Comparison of ENCODE assay signal across 1 cellular context in the genomic region with DNA sequence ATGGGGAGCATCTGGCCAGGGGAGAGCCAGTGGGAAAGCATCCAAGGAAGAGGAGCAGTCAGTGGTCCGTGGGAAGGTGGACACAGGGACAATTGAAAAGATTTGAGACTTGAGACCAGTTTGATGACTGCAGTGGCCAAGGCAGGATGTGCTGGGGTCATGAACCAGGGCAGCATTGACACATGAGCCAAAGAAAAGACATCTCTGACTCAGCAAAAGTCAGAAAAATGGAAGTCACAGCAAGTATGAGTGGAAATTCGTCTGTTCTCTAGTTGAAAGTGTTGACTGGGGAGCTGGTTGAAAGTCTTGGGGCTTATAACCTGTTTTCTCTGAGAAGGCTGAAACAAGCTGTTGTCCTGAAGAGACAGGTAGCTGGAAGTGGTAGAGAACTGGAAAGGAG.
TF ChIP-seq lines count a peak whose summit lies in the region.

No MANE protein-coding gene starts in this region.

TF ChIP-seq in SK-N-SH treated with all-trans-retinoic acid at 6 μM for 48 hours, 23 proteins besides CTCF, POLR2A, EP300 and RAD21 (continued from another document):
- TF ChIP-seq, protein P1, sequence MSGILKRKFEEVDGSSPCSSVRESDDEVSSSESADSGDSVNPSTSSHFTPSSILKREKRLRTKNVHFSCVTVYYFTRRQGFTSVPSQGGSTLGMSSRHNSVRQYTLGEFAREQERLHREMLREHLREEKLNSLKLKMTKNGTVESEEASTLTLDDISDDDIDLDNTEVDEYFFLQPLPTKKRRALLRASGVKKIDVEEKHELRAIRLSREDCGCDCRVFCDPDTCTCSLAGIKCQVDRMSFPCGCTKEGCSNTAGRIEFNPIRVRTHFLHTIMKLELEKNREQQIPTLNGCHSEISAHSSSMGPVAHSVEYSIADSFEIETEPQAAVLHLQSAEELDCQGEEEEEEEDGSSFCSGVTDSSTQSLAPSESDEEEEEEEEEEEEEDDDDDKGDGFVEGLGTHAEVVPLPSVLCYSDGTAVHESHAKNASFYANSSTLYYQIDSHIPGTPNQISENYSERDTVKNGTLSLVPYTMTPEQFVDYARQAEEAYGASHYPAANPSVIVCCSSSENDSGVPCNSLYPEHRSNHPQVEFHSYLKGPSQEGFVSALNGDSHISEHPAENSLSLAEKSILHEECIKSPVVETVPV (CRISPR knock-in tag; IDR thresholded peaks at IDR 0.05) = no peak
- TF ChIP-seq GLIS3 (CRISPR knock-in tag; IDR thresholded peaks at IDR 0.05) (no peak), TCF4 (CRISPR knock-in tag; IDR thresholded peaks at IDR 0.05; ENCODE audit: borderline replicate concordance) (no peak), ARNTL (CRISPR knock-in tag; IDR thresholded peaks at IDR 0.05; ENCODE audit: borderline replicate concordance, low read depth) (no peak), SNAI2 (CRISPR knock-in tag; IDR thresholded peaks at IDR 0.05) (no peak)
- TF ChIP-seq, protein P2, sequence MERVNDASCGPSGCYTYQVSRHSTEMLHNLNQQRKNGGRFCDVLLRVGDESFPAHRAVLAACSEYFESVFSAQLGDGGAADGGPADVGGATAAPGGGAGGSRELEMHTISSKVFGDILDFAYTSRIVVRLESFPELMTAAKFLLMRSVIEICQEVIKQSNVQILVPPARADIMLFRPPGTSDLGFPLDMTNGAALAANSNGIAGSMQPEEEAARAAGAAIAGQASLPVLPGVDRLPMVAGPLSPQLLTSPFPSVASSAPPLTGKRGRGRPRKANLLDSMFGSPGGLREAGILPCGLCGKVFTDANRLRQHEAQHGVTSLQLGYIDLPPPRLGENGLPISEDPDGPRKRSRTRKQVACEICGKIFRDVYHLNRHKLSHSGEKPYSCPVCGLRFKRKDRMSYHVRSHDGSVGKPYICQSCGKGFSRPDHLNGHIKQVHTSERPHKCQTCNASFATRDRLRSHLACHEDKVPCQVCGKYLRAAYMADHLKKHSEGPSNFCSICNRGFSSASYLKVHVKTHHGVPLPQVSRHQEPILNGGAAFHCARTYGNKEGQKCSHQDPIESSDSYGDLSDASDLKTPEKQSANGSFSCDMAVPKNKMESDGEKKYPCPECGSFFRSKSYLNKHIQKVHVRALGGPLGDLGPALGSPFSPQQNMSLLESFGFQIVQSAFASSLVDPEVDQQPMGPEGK (CRISPR knock-in tag; IDR thresholded peaks at IDR 0.05; ENCODE audit: borderline replicate concordance) = no peak
TF ChIP-seq in SK-N-SH treated with all-trans-retinoic acid at 6 μM for 48 hours: peak in this region for 0.
